1 cellular context compared by ENCODE assay signal in genomic region chr9:136108648-136109266, GRCh38.
TF ChIP-seq lines count a peak whose summit lies in the region.

No MANE protein-coding gene starts in this region.

TF ChIP-seq in GM23338, 12 proteins besides CTCF, POLR2A, EP300 and RAD21 (continued from another document):
- TF ChIP-seq ZNF462 (CRISPR knock-in tag; IDR thresholded peaks at IDR 0.05) (no peak), EZH2 (IDR thresholded peaks at IDR 0.05; ENCODE audit: low read depth, unreplicated experiment) (no peak), ETS1 (IDR thresholded peaks at IDR 0.05) (no peak), ZNF331 (CRISPR knock-in tag; IDR thresholded peaks at IDR 0.05; ENCODE audit: low read depth) (no peak), EZH2phosphoT487 (IDR thresholded peaks at IDR 0.05; ENCODE audit: unreplicated experiment) (no peak), ZNF114 (CRISPR knock-in tag; IDR thresholded peaks at IDR 0.05) (no peak), POLR2AphosphoS5 (IDR thresholded peaks at IDR 0.05; ENCODE audit: low read depth) (no peak)
